ENCODE assay signal across 8 cellular contexts in genomic region chr1:59759156-59759925, GRCh38. TPM values are rescaled to one million over a fixed set of nuclear protein-coding genes. Genes with fewer than 3 reads are reported as not detected.
A peak's percentile ranks its signal among the peaks of the same experiment; 100 is the strongest.
DNase-seq lines count a peak whose midpoint lies in the region; ATAC-seq and TF ChIP-seq lines count a peak whose summit lies in the region.

No MANE protein-coding gene starts in this region.

- H3K4me1 ChIP-seq in KMS-11 (ENCODE audit: low read depth, poor library complexity, severe bottlenecking) (peaks cover 57% of the 10 kb centered on the region), Peyer's patch (peaks cover 0 to 7% (median 0%) of the 10 kb centered on the region in 4 donors)

- H4K20me1 ChIP-seq in KMS-11 (ENCODE audit: insufficient read depth): no peaks in the 10 kb centered on the region

- peak; percentile 100 for TF ChIP-seq CTCF in KMS-11 (conservative IDR thresholded peaks at IDR 0.05; ENCODE audit: low read depth, low read length)
- peak; percentile 64 to 98 (median 94) for TF ChIP-seq CTCF in Peyer's patch (IDR thresholded peaks at IDR 0.05)
- TF ChIP-seq CTCF in fibroblast of mammary gland (conservative IDR thresholded peaks at IDR 0.05; ENCODE audit: control insufficient read depth, insufficient read depth, low read depth, low read length): peak; percentile 98
- TF ChIP-seq CTCF in nephron (IDR thresholded peaks at IDR 0.05; ENCODE audit: unreplicated experiment in 3 of 3): peak; percentile 97 to 98 (median 97)

- no peaks in the 10 kb centered on the region for H3K9me3 ChIP-seq in Peyer's patch

- no peaks in the 10 kb centered on the region for H3K79me2 ChIP-seq in KMS-11 (ENCODE audit: insufficient read depth, low read depth)

- peaks cover 7% of the 10 kb centered on the region for H3K4me1 Mint-ChIP-seq in activated T-cell treated with anti-CD3 and anti-CD28 coated beads, Interleukin-2, amount 50 U/mL, for 72 hours (ENCODE audit: low read depth)
- peaks cover 53% of the 10 kb centered on the region for H3K4me1 Mint-ChIP-seq in nephron

- peak overlapping the region; percentile 44; the same call in 1 of the 2 replicates for H3K9ac ChIP-seq in KMS-11

- H2AFZ ChIP-seq in KMS-11 (ENCODE audit: low read depth): peak overlapping the region; percentile 82

- H3K27me3 ChIP-seq in KMS-11 (ENCODE audit: insufficient read depth, low read depth) (no peaks in the 10 kb centered on the region), Peyer's patch (no peaks in the 10 kb centered on the region)

- H3K4me3 ChIP-seq in KMS-11 (IDR thresholded peaks at IDR 0.05; ENCODE audit: insufficient read depth, low read depth, low read length) (peak overlapping the region; percentile 88), Peyer's patch (peak overlapping the region in 2 of 4 donors; percentile 3 to 20), fibroblast of mammary gland (ENCODE audit: control insufficient read depth, low read depth, low read length) (no peak overlapping the region)

- no peaks in the 10 kb centered on the region for H3K36me3 Mint-ChIP-seq in activated T-cell treated with anti-CD3 and anti-CD28 coated beads, Interleukin-2, amount 50 U/mL, for 72 hours (ENCODE audit: insufficient read depth in 2 of 2)
- no peaks in the 10 kb centered on the region for H3K36me3 Mint-ChIP-seq in nephron (ENCODE audit: low read depth)

- peak overlapping the region; percentile 47 to 48 for H3K4me3 Mint-ChIP-seq in activated T-cell treated with anti-CD3 and anti-CD28 coated beads, Interleukin-2, amount 50 U/mL, for 72 hours
- peak overlapping the region; percentile 42 to 50 (median 45) for H3K4me3 Mint-ChIP-seq in nephron

- H3K4me2 ChIP-seq in KMS-11: peak overlapping the region; percentile 62

- no peaks in the 10 kb centered on the region for H3K36me3 ChIP-seq in KMS-11 (ENCODE audit: insufficient read depth)
- H3K36me3 ChIP-seq in Peyer's patch: no peaks in the 10 kb centered on the region

- no peaks in the 10 kb centered on the region for H3K9me3 Mint-ChIP-seq in activated T-cell treated with anti-CD3 and anti-CD28 coated beads, Interleukin-2, amount 50 U/mL, for 72 hours
- no peaks in the 10 kb centered on the region for H3K9me3 Mint-ChIP-seq in nephron

- TF ChIP-seq POLR2A in Peyer's patch (IDR thresholded peaks at IDR 0.05): no peak

- DNase-seq in Daoy (ENCODE audit: low read depth) (peak; percentile 83), Peyer's patch (peak; percentile 62 to 87 (median 77)), fibroblast of mammary gland (ENCODE audit: low read depth) (peak; percentile 88)
- peak; percentile 64 to 74 for DNase-seq in activated T-cell treated with anti-CD3 and anti-CD28 coated beads, Interleukin-2, amount 50 U/mL, for 72 hours
- DNase-seq in stimulated activated naive CD4-positive, alpha-beta T cell treated with Interleukin-2 at 50 U/mL for 16 hours (lab: John Stamatoyannopoulos, UW): peak; percentile 32

- peak; percentile 83 for ATAC-seq in GM21825 (IDR thresholded peaks at IDR 0.05; ENCODE audit: unreplicated experiment)
- ATAC-seq in activated T-cell treated with anti-CD3 and anti-CD28 coated beads, Interleukin-2, amount 50 U/mL, for 72 hours (replicated peaks in 1 of 2): peak; percentile 80 to 81

- H3K27ac ChIP-seq in KMS-11 (no peak overlapping the region), Peyer's patch (peak overlapping the region in 1 of 4 donors; percentile 43)

- no peak overlapping the region for H3K27ac Mint-ChIP-seq in activated T-cell treated with anti-CD3 and anti-CD28 coated beads, Interleukin-2, amount 50 U/mL, for 72 hours
- H3K27ac Mint-ChIP-seq in nephron: peak overlapping the region; percentile 19 to 63 (median 37)

- H3K27me3 Mint-ChIP-seq in activated T-cell treated with anti-CD3 and anti-CD28 coated beads, Interleukin-2, amount 50 U/mL, for 72 hours (ENCODE audit: low read depth): no peaks in the 10 kb centered on the region
- H3K27me3 Mint-ChIP-seq in nephron (ENCODE audit: low read depth): peaks cover 4% of the 10 kb centered on the region

RNA-seq across cellular contexts. Expression of gene HOOK1, which starts 55.4 kb away (rescaled TPM):
- total RNA-seq in Daoy (2014; rRNA removed; shearing (Covaris generic)): 1.1 and 2.7 TPM in 2 replicates
- 10 to 100 TPM; 20.6 to 72.3 (median 36.4) TPM for total RNA-seq in Peyer's patch
- total RNA-seq in activated T-cell treated with anti-CD3 and anti-CD28 coated beads, Interleukin-2, amount 50 U/mL, for 72 hours: 10 to 100 TPM; 13.6 to 17.6 TPM

Comparison
In these comparisons a context has a peak if more than half of its experiments do, and no peak if none do; other contexts are left out.
1. DNase-seq: peak in every context shown above with its lines; median percentile 88 in fibroblast of mammary gland; 83 in Daoy; 77 in Peyer's patch; 69 in activated T-cell treated with anti-CD3 and anti-CD28 coated beads, Interleukin-2, amount 50 U/mL, for 72 hours; 32 in stimulated activated naive CD4-positive, alpha-beta T cell treated with Interleukin-2 at 50 U/mL for 16 hours.